11 cellular contexts compared by ENCODE assay signal in the genomic region with DNA sequence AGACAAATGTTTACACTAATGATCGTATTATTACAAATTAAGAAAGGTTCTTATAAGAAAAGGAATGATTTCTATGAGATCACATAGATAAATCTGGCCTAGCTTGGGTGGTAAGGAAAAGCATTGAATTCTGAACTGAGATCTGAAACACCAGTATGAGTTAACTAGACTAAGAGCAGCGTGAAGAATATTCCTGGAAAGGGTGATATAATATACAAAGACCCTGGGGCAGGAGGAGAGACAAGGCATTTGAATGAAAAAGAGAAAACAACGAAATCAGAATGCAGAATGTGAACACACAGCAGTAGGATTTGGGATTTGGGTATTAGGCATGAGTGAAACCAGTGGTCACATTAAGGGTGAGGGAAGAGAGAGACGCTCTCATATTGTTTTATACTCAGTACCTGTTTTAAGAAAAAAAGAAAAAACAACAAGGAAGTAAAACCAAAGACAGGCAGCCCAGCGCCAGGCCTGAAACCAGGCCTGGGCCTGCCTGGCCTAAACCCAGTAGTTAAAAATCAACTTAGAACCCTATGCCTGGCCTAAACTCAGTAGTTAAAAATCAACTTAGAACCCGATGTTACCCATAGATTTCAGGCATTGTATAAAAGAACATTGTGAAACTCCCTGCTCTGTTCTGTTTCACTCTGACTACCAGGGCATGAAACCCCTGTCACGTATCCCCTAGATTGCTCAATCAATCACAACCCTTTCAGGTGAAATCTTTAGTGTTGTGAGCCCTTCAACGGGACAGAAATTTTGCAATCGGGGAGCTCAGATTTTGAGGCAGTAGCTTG.
DNase-seq lines count a peak whose midpoint lies in the region; ATAC-seq and TF ChIP-seq lines count a peak whose summit lies in the region.
"Had no signal": no experiment of that assay in that cellular context is flagged by ENCODE, and none has a peak within 500 bp of the region (broad histone marks: within the 10 kb centered on the region; RNA-seq: fewer than 3 reads in every experiment).

No MANE protein-coding gene starts in this region.

- no peaks in the 10 kb centered on the region for H3F3A ChIP-seq in OCI-LY1 (ENCODE audit: insufficient read depth, low read length)

- H3K9me2 ChIP-seq in OCI-LY1 (ENCODE audit: low read depth, low read length) = no peaks in the 10 kb centered on the region

- DNase-seq in GM06990 (ENCODE audit: extremely low read depth, insufficient read length) = peak; percentile 6
- DNase-seq in iPS-NIHi11 (ENCODE audit: low spot score) = no peak
- no peak for DNase-seq in GM19238 (ENCODE audit: insufficient read length, low spot score)
- no peak for DNase-seq in uterus
- no peak for DNase-seq in NCI-H1694 treated with DMSO at 0.1 percent for 48 hours (lab: John Stamatoyannopoulos, UW)
- DNase-seq: activated gamma-delta T cell; NCI-H1417; stimulated activated naive CD4-positive, alpha-beta T cell had no signal

- H3K4me1 ChIP-seq in OCI-LY1 (ENCODE audit: insufficient read depth, low read length, severe bottlenecking) = peaks cover 13% of the 10 kb centered on the region
- no peaks in the 10 kb centered on the region for H3K4me1 ChIP-seq in uterus

- peak overlapping the region; percentile 99 for H2AFZ ChIP-seq in OCI-LY1 (ENCODE audit: low read length)

- H3K4me3 ChIP-seq in GM06990 (replicated peaks; ENCODE audit: low read depth, low read length) = no peak overlapping the region
- no peak overlapping the region for H3K4me3 ChIP-seq in OCI-LY1 (ENCODE audit: low read depth, low read length, poor library complexity, severe bottlenecking)
- no peak overlapping the region for H3K4me3 ChIP-seq in uterus

- TF ChIP-seq CTCF in GM06990 (IDR thresholded peaks at IDR 0.05; ENCODE audit: insufficient read depth, low read length, poor library complexity, severe bottlenecking) = no peak
- TF ChIP-seq CTCF in OCI-LY1 (IDR thresholded peaks at IDR 0.05; ENCODE audit: low read length) = no peak
- TF ChIP-seq CTCF in uterus (IDR thresholded peaks at IDR 0.05) = no peak

- H3K27ac ChIP-seq in OCI-LY1 (ENCODE audit: low read depth, low read length, poor library complexity, severe bottlenecking) (no peak overlapping the region), uterus (no peak overlapping the region)

- intact Hi-C loops in uterus (cut with DNase I; ENCODE audit: low total_unique reads) = no loop called here

- no peaks in the 10 kb centered on the region for H4K20me1 ChIP-seq in OCI-LY1 (ENCODE audit: insufficient read depth, low read length)

- no peak for TF ChIP-seq POLR2A in uterus (IDR thresholded peaks at IDR 0.05)

- H3K36me3 ChIP-seq in GM06990 (ENCODE audit: control insufficient read depth, insufficient read depth, low read length) = no peaks in the 10 kb centered on the region
- H3K36me3 ChIP-seq in OCI-LY1 (ENCODE audit: insufficient read depth, low read length) = no peaks in the 10 kb centered on the region
- H3K36me3 ChIP-seq in uterus = no peaks in the 10 kb centered on the region

- H3K79me2 ChIP-seq in OCI-LY1 (ENCODE audit: insufficient read depth, low read length) = no peaks in the 10 kb centered on the region

- H3K9ac ChIP-seq in OCI-LY1 (ENCODE audit: low read length) = no peak overlapping the region

- H3K27me3 ChIP-seq in GM06990 (replicated peaks; ENCODE audit: control insufficient read depth, insufficient read depth, low read length) = no peaks in the 10 kb centered on the region
- H3K27me3 ChIP-seq in OCI-LY1 (ENCODE audit: insufficient read depth, low read length) = no peaks in the 10 kb centered on the region
- no peaks in the 10 kb centered on the region for H3K27me3 ChIP-seq in uterus

- no peak overlapping the region for H3K4me2 ChIP-seq in OCI-LY1 (ENCODE audit: low read length)

- ATAC-seq in GM19468 (IDR thresholded peaks at IDR 0.05; ENCODE audit: extremely low read depth, unreplicated experiment) (peak; percentile 80), HG02970 (IDR thresholded peaks at IDR 0.05; ENCODE audit: low FRiP score, unreplicated experiment) (peak; percentile 98)

- H3K9me3 ChIP-seq in OCI-LY1 (ENCODE audit: low read length) (no peaks in the 10 kb centered on the region), uterus (no peaks in the 10 kb centered on the region)
